ENCODE assay signal across 11 cellular contexts in the genomic region with DNA sequence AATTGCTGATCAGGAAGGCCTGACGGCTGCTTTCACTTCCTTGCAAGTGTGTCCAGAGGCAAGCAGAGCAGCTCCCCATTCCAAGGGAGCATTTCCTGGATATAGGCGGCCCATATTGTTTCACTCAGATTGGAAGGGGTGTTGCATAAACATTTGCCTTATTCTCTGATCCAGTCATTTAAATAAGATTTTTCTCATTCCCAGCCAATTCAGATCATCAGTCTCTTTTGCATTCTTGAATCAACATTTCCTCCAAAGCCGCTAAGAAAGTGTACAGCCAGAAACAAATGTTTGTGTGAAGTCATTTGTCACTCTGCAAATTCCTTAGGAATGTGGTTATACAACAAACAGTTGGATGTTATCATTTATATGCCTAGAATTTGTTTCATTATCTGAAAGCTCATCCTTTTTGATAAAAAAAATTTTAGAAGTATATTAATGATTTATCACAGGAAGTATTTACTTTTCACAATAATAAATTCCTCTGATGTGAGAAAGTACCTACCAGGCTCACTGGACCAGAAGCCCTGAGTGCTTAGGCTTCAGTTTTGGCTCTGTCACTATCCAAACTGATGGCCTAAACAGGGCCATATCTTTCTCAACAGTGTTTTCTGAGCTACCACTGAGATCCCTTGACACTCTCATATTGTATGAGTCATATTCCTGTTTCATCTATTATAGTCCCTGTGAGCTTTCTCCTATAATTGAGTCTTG.
A peak's percentile ranks its signal among the peaks of the same experiment; 100 is the strongest.
DNase-seq lines count a peak whose midpoint lies in the region; ATAC-seq lines count a peak whose summit lies in the region.
"Had no signal": no experiment of that assay in that cellular context is flagged by ENCODE, and none has a peak within 500 bp of the region (broad histone marks: within the 10 kb centered on the region; RNA-seq: fewer than 3 reads in every experiment).

No MANE protein-coding gene starts in this region.

- no peaks in the 10 kb centered on the region for H3K27me3 ChIP-seq in aorta (ENCODE audit: control insufficient read depth in 1 of 2, insufficient read depth in 2 of 2, low read length in 1 of 2)
- H3K27me3 ChIP-seq: BLaER1 treated with 17β-estradiol and CSF1 and Interleukin-3, amounts not matched to agents 10 nM and 100 nM had no signal

- no peak overlapping the region for H3K27ac ChIP-seq in aorta (ENCODE audit: low read depth in 1 of 2, low read length in 2 of 2)
- H3K27ac ChIP-seq: KMS-11 had no signal

- no peak overlapping the region for H3K4me3 ChIP-seq in aorta (ENCODE audit: low read length in 2 of 2)
- H3K4me3 ChIP-seq: BLaER1 treated with 17β-estradiol and CSF1 and Interleukin-3, amounts not matched to agents 10 nM and 100 nM had no signal

- peak overlapping the region in 1 of 2 donors; percentile 15 for H3K27ac Mint-ChIP-seq in activated naive CD4-positive, alpha-beta T cell treated with anti-CD3 and anti-CD28 coated beads, Interleukin-2, amount 50 U/mL, for 72 hours

- no peaks in the 10 kb centered on the region for H3K36me3 Mint-ChIP-seq in activated naive CD4-positive, alpha-beta T cell treated with anti-CD3 and anti-CD28 coated beads, Interleukin-2, amount 50 U/mL, for 72 hours

- 54 to 64% methylated on average over 3 of the region's 3 CpGs for WGBS in aorta, 2 donors

- intact Hi-C loops in aorta (cut with DNase I), result no loop called here

- ATAC-seq in activated naive CD4-positive, alpha-beta T cell treated with anti-CD3 and anti-CD28 coated beads, Interleukin-2, amount 50 U/mL, for 72 hours, result peak; percentile 57 to 98
- peak; percentile 66 for ATAC-seq in aorta (ENCODE audit: low FRiP score)

- no peak for DNase-seq in activated naive CD4-positive, alpha-beta T cell treated with anti-CD3 and anti-CD28 coated beads, Interleukin-2, amount 50 U/mL, for 72 hours (ENCODE audit: low spot score in 2 of 2)
- DNase-seq in activated naive CD4-positive, alpha-beta T cell treated with Interleukin-2 at 50 U/mL for 16 hours, result no peak
- DNase-seq in T47D (ENCODE audit: low read depth in 1 of 2, low spot score in 1 of 2) (peak; percentile 13 to 46), kidney glomerular epithelial cell (lab: John Stamatoyannopoulos, UW) (peak; percentile 93), aorta (no peak), iPS-NIHi7 (ENCODE audit: extremely low spot score) (no peak), HuH-7 (ENCODE audit: low spot score) (no peak), HK-2 (ENCODE audit: unreplicated experiment) (no peak)
- DNase-seq: midbrain had no signal

- no peaks in the 10 kb centered on the region for H3K4me1 ChIP-seq in aorta (ENCODE audit: control insufficient read depth in 1 of 2, insufficient read depth in 2 of 2, low read length in 2 of 2)

- in situ Hi-C loops in T47D (cut with HindIII; ENCODE audit: low pct_unique_long_range_greater_than_20kb, low sequenced_read_pairs), result no loop called here

- H3K9me3 Mint-ChIP-seq in activated naive CD4-positive, alpha-beta T cell treated with anti-CD3 and anti-CD28 coated beads, Interleukin-2, amount 50 U/mL, for 72 hours, result no peaks in the 10 kb centered on the region

- H3K36me3 ChIP-seq in aorta (ENCODE audit: control insufficient read depth in 1 of 2, insufficient read depth in 2 of 2, low read length in 1 of 2), result no peaks in the 10 kb centered on the region
- H3K36me3 ChIP-seq: BLaER1 treated with 17β-estradiol and CSF1 and Interleukin-3, amounts not matched to agents 10 nM and 100 nM had no signal

- H3K9me3 ChIP-seq in aorta (ENCODE audit: control insufficient read depth, low read length), result no peaks in the 10 kb centered on the region

Comparison
In these comparisons a context has a peak if more than half of its experiments do, and no peak if none do; other contexts are left out.
1. DNase-seq: peak in T47D (2 of 2) and kidney glomerular epithelial cell (single experiment); none in activated naive CD4-positive, alpha-beta T cell treated with anti-CD3 and anti-CD28 coated beads, Interleukin-2, amount 50 U/mL, for 72 hours (0 of 2), activated naive CD4-positive, alpha-beta T cell treated with Interleukin-2 at 50 U/mL for 16 hours (single experiment), aorta (0 of 2), iPS-NIHi7 (single experiment), HuH-7 (single experiment) and HK-2 (single experiment).